24 cellular contexts compared by ENCODE assay signal in the genomic region with DNA sequence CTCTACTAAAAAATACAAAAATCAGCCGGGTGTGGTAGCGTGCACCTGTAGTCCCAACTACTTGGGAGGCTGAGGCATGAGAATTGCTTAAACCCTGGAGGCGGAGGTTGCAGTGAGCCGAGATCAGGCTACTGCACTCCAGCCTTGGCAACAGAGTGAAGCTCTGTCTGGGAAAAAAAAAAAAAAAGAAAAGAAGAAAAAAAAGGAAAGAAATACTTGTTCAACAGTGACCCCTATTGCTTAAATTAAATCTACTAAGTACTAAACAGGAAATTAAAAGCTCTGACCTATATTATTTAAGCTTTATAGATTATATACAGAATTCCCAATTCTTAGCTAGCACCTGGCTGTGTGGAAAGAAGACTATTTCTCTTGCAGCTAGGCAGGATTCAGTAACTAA. TPM values are rescaled to one million over a fixed set of nuclear protein-coding genes. Genes with fewer than 3 reads are reported as not detected.
DNase-seq lines count a peak whose midpoint lies in the region; ATAC-seq, FAIRE-seq and TF ChIP-seq lines count a peak whose summit lies in the region.
"Had no signal": no experiment of that assay in that cellular context is flagged by ENCODE, and none has a peak within 500 bp of the region (broad histone marks: within the 10 kb centered on the region; RNA-seq: fewer than 3 reads in every experiment).

No MANE protein-coding gene starts in this region.

- POLR2A ChIA-PET in OCI-LY7 (lab: Charles Lee) (interaction anchor here (0.5 to 0.7 kb wide), 3 partner anchors 48 to 1180 kb away, joined by 4 to 6 read pairs (median 4); no protein-coding TSS in a partner anchor), endothelial cell of umbilical vein (lab: Charles Lee) (interaction anchor here (0.6 to 1.2 kb wide), 3 partner anchors 14 to 186 kb away, joined by 3 to 4 read pairs (median 4); no protein-coding TSS in a partner anchor)

- no peak for ATAC-seq in GM23338
- ATAC-seq: foreskin keratinocyte, T-cell had no signal

- H3K9me3 Mint-ChIP-seq in Calu3 (ENCODE audit: low read depth, unreplicated experiment) (no peaks in the 10 kb centered on the region), GM23338 (no peaks in the 10 kb centered on the region)
- H3K9me3 Mint-ChIP-seq: IgD-negative memory B cell, neural crest cell, T-cell had no signal

- H3K4me3 Mint-ChIP-seq in Calu3 (ENCODE audit: low read depth, unreplicated experiment) (no peak overlapping the region), GM23338 (no peak overlapping the region)
- H3K4me3 Mint-ChIP-seq: IgD-negative memory B cell, neural crest cell, T-cell had no signal

- no peaks in the 10 kb centered on the region for H3K27me3 Mint-ChIP-seq in Calu3 (ENCODE audit: unreplicated experiment)
- H3K27me3 Mint-ChIP-seq in GM23338 (ENCODE audit: insufficient read depth, low read depth, poor library complexity) = no peaks in the 10 kb centered on the region
- H3K27me3 Mint-ChIP-seq: IgD-negative memory B cell, T-cell had no signal

- peak overlapping the region; percentile 96 for H3K27ac Mint-ChIP-seq in Calu3 (ENCODE audit: unreplicated experiment)
- no peak overlapping the region for H3K27ac Mint-ChIP-seq in GM23338
- H3K27ac Mint-ChIP-seq: IgD-negative memory B cell, T-cell had no signal

- no peaks in the 10 kb centered on the region for H3K9me2 ChIP-seq in GM23338 (ENCODE audit: insufficient read depth)
- no peaks in the 10 kb centered on the region for H3K9me2 ChIP-seq in OCI-LY7 (ENCODE audit: insufficient read depth, low read length)

- BruUV-seq in Calu3 (replicated peaks; lab: Mats Ljungman, UMichigan) (no TSS peak), OCI-LY7 (replicated peaks; lab: Mats Ljungman, UMichigan) (no TSS peak), endothelial cell of umbilical vein (replicated peaks; lab: Mats Ljungman, UMichigan) (no TSS peak)

- CTCF ChIA-PET in Calu3 (lab: Charles Lee) = interaction anchor here (0.5 to 2.6 kb wide), 40 partner anchors 11 to 1098 kb away, joined by 3 to 33 read pairs (median 4); a partner anchor contains a TSS
- CTCF ChIA-PET in OCI-LY7 (lab: Charles Lee; ENCODE audit: unreplicated experiment) = no interaction called here
- CTCF ChIA-PET in endothelial cell of umbilical vein (lab: Charles Lee) = interaction anchor here (0.6 to 2.2 kb wide), 22 partner anchors 9 to 200 kb away, joined by 3 to 12 read pairs (median 3); no protein-coding TSS in a partner anchor

- H3K9me1 ChIP-seq in endothelial cell of umbilical vein (replicated peaks; ENCODE audit: control insufficient read depth, extremely low read depth, insufficient read depth, low read length) = no peaks in the 10 kb centered on the region

- H3F3A ChIP-seq in GM23338 (replicated peaks; ENCODE audit: low read depth) = 0 out of 2 replicates have a peak, but pooled peaks cover 1% of the 10 kb centered on the region

- H3K79me2 ChIP-seq in GM23338 (replicated peaks; ENCODE audit: insufficient read depth) (no peaks in the 10 kb centered on the region), OCI-LY7 (ENCODE audit: insufficient read depth, low read depth, low read length) (no peaks in the 10 kb centered on the region), endothelial cell of umbilical vein (ENCODE audit: control insufficient read depth, insufficient read depth, low read length) (no peaks in the 10 kb centered on the region)

- no peak overlapping the region for H3K4me3 ChIP-seq in GM23338
- no peak overlapping the region for H3K4me3 ChIP-seq in OCI-LY7 (ENCODE audit: low read depth, low read length, poor library complexity, severe bottlenecking)
- H3K4me3 ChIP-seq in endothelial cell of umbilical vein (replicated peaks in 1 of 3; ENCODE audit: insufficient read depth in 1 of 3, low read depth in 1 of 3, low read length in 3 of 3) = no peak overlapping the region
- H3K4me3 ChIP-seq: BLaER1 had no signal

- H3K36me3 Mint-ChIP-seq in Calu3 (ENCODE audit: insufficient read depth, unreplicated experiment) (peaks cover 19% of the 10 kb centered on the region), GM23338 (ENCODE audit: low read depth) (no peaks in the 10 kb centered on the region)

- H3K27me3 ChIP-seq in GM23338 (ENCODE audit: insufficient read depth) (no peaks in the 10 kb centered on the region), endothelial cell of umbilical vein (ENCODE audit: control insufficient read depth in 2 of 2, insufficient read depth in 2 of 2, low read length in 2 of 2) (no peaks in the 10 kb centered on the region)
- H3K27me3 ChIP-seq: BLaER1, foreskin keratinocyte had no signal

- H4K20me1 ChIP-seq in GM23338 (replicated peaks; ENCODE audit: insufficient read depth) = 0 out of 2 replicates have a peak, but pooled peaks cover 4% of the 10 kb centered on the region
- H4K20me1 ChIP-seq in OCI-LY7 (ENCODE audit: insufficient read depth, low read length) = no peaks in the 10 kb centered on the region
- H4K20me1 ChIP-seq in endothelial cell of umbilical vein (replicated peaks; ENCODE audit: control insufficient read depth, extremely low read depth, insufficient read depth, low read length) = peaks cover 4% of the 10 kb centered on the region

- H3K4me1 Mint-ChIP-seq in Calu3 (ENCODE audit: low read depth, unreplicated experiment) = peaks cover 41% of the 10 kb centered on the region
- H3K4me1 Mint-ChIP-seq in GM23338 = no peaks in the 10 kb centered on the region
- H3K4me1 Mint-ChIP-seq: neural crest cell had no signal

- TF ChIP-seq POLR2A in endothelial cell of umbilical vein (IDR thresholded peaks at IDR 0.05; ENCODE audit: low read depth, low read length) = no peak

- no peak for FAIRE-seq in endothelial cell of umbilical vein (lab: Jason Lieb, UNC)
- FAIRE-seq: D721Med, GM12891 had no signal

- H3K36me3 ChIP-seq in GM23338 (ENCODE audit: insufficient read depth) (no peaks in the 10 kb centered on the region), OCI-LY7 (ENCODE audit: insufficient read depth, low read length) (no peaks in the 10 kb centered on the region), endothelial cell of umbilical vein (ENCODE audit: control insufficient read depth in 2 of 2, extremely low read depth in 1 of 2, insufficient read depth in 2 of 2, low read length in 2 of 2) (no peaks in the 10 kb centered on the region)

- no peaks in the 10 kb centered on the region for H3K4me1 ChIP-seq in GM23338 (ENCODE audit: insufficient read depth)
- peaks cover 6% of the 10 kb centered on the region for H3K4me1 ChIP-seq in OCI-LY7 (ENCODE audit: insufficient read depth, low read length, poor library complexity, severe bottlenecking)
- H3K4me1 ChIP-seq in endothelial cell of umbilical vein (ENCODE audit: control insufficient read depth, extremely low read depth, insufficient read depth, low read length) = peaks cover 14% of the 10 kb centered on the region
- H3K4me1 ChIP-seq: BLaER1, foreskin keratinocyte had no signal

- dilution Hi-C loops in endothelial cell of umbilical vein (cut with MboI; ENCODE audit: extremely low pct_ligation_motif_present, low sequenced_read_pairs) = no loop called here

- no peak overlapping the region for H3K4me2 ChIP-seq in GM23338
- H3K4me2 ChIP-seq in OCI-LY7 (ENCODE audit: low read length) = no peak overlapping the region
- no peak overlapping the region for H3K4me2 ChIP-seq in endothelial cell of umbilical vein (ENCODE audit: insufficient read depth, low read length)
- H3K4me2 ChIP-seq: BLaER1 had no signal

- no peak overlapping the region for H3K27ac ChIP-seq in GM23338 (ENCODE audit: low read depth)
- no peak overlapping the region for H3K27ac ChIP-seq in OCI-LY7 (ENCODE audit: low read depth, low read length, poor library complexity, severe bottlenecking)
- H3K27ac ChIP-seq in endothelial cell of umbilical vein (ENCODE audit: insufficient read depth, low read depth, low read length) = no peak overlapping the region
- H3K27ac ChIP-seq: BLaER1, foreskin keratinocyte had no signal

- no peak overlapping the region for H2AFZ ChIP-seq in GM23338
- no peak overlapping the region for H2AFZ ChIP-seq in OCI-LY7 (ENCODE audit: low read length)
- no peak overlapping the region for H2AFZ ChIP-seq in endothelial cell of umbilical vein (ENCODE audit: low read depth, low read length)

- peak; percentile 59 for TF ChIP-seq CTCF in Calu3 (IDR thresholded peaks at IDR 0.05; ENCODE audit: unreplicated experiment)
- TF ChIP-seq CTCF in GM23338 (conservative IDR thresholded peaks at IDR 0.05; ENCODE audit: low read depth in 2 of 2) = no peak; a peak in 2 of 4 replicates
- TF ChIP-seq CTCF in OCI-LY7 (conservative IDR thresholded peaks at IDR 0.05; ENCODE audit: low read length) = peak; percentile 48
- TF ChIP-seq CTCF in endothelial cell of umbilical vein (IDR thresholded peaks at IDR 0.05; ENCODE audit: extremely low read depth in 1 of 2, insufficient read depth in 1 of 2, low read depth in 1 of 2, low read length in 2 of 2) = no peak

- H3K9me3 ChIP-seq in OCI-LY7 (ENCODE audit: low read length) (no peaks in the 10 kb centered on the region), endothelial cell of umbilical vein (replicated peaks; ENCODE audit: control insufficient read depth, insufficient read depth, low read length) (no peaks in the 10 kb centered on the region)

- intact Hi-C loops in Calu3 (cut with micrococcal nuclease; ENCODE audit: unreplicated experiment) (loop anchor here (1.0 kb wide), 1 partner anchor 81 kb away; no protein-coding TSS in a partner anchor), OCI-LY7 (cut with micrococcal nuclease; ENCODE audit: unreplicated experiment) (no loop called here), endothelial cell of umbilical vein (cut with micrococcal nuclease) (no loop called here)

- DNase-seq in Calu3 (no peak), GM23338 (ENCODE audit: low spot score) (peak; percentile 21), OCI-LY7 (ENCODE audit: low spot score) (no peak), endothelial cell of umbilical vein (ENCODE audit: low read depth, low spot score) (peak; percentile 21), activated T-cell treated with anti-CD3 and anti-CD28 coated beads for 4 hours (no peak), cortex of kidney (lab: John Stamatoyannopoulos, UW) (no peak), NCI-H2196 (lab: John Stamatoyannopoulos, UW; ENCODE audit: unreplicated experiment) (no peak)
- DNase-seq: activated CD4-positive, alpha-beta T cell treated with anti-CD3 and anti-CD28 coated beads, Interleukin-2, amount 50 U/mL, for 48 hours; activated naive CD4-positive, alpha-beta T cell treated with Interleukin-2 at 50 U/mL for 16 hours; activated T-cell treated with anti-CD3 and anti-CD28 coated beads, Interleukin-2, amount 50 U/mL, for 1 hour; aorta; foreskin keratinocyte; kidney glomerular epithelial cell; midbrain; NCI-H1105 treated with DMSO at 0.1 percent for 48 hours; NCI-H82; RPMI8226; stimulated activated CD4-positive, alpha-beta T cell treated with anti-CD3 and anti-CD28 coated beads, Interleukin-12 subunit alpha, Interleukin-12 subunit beta, amount 100 ng/mL, for 4 hours; T-cell had no signal

- H3K9ac ChIP-seq in endothelial cell of umbilical vein (replicated peaks; ENCODE audit: extremely low read depth, insufficient read depth, low read length) = no peak overlapping the region
- H3K9ac ChIP-seq: BLaER1 had no signal

RNA-seq across cellular contexts. Expression of a gene that starts 48.9 kb away (rescaled TPM):
- total RNA-seq in Calu3 (2022) (70.3 and 71.5 TPM in 2 replicates), OCI-LY7 (2022) (12.2 and 12.3 TPM in 2 replicates), endothelial cell of umbilical vein (14.8 and 18.0 TPM in 2 replicates)
- 6.9 and 7.7 TPM in 2 replicates for total RNA-seq in GM23338 (2014; rRNA removed; shearing (Covaris generic))
- polyA plus RNA-seq in GM23338 (2016; fragmentation: Nextera tagmentation; extraction: Ambion mirVana) (2.9 and 4.3 TPM in 2 replicates), endothelial cell of umbilical vein (4.6 and 4.8 TPM in 2 replicates)
- 2.1 and 2.2 TPM in 2 replicates for total RNA-seq in OCI-LY7 (2014; rRNA removed; shearing (Covaris generic))
- polyA plus RNA-seq in endothelial cell of umbilical vein (2011; cell fraction: cytosol; rRNA removed) = 3.4 and 3.5 TPM in 2 replicates
- 10.3 and 10.7 TPM in 2 replicates for polyA plus RNA-seq in endothelial cell of umbilical vein (2011; cell fraction: nucleus; rRNA removed)
- polyA plus RNA-seq in endothelial cell of umbilical vein (2012) = 3.7 and 5.4 TPM in 2 replicates
- polyA minus RNA-seq in endothelial cell of umbilical vein = 20.7 and 27.8 TPM in 2 replicates
- polyA minus RNA-seq in endothelial cell of umbilical vein (2011; cell fraction: cytosol; rRNA and poly(A)+ RNA removed) = 9.1 TPM
- polyA minus RNA-seq in endothelial cell of umbilical vein (2011; cell fraction: nucleus; rRNA and poly(A)+ RNA removed) = 11.5 and 14.4 TPM in 2 replicates

Comparison
In these comparisons a context has a peak if more than half of its experiments do, and no peak if none do; other contexts are left out.
1. DNase-seq: peak in GM23338 (single experiment) and endothelial cell of umbilical vein (single experiment); none in Calu3 (single experiment), OCI-LY7 (single experiment), activated T-cell treated with anti-CD3 and anti-CD28 coated beads for 4 hours (single experiment), cortex of kidney (single experiment) and NCI-H2196 (single experiment).
2. CTCF ChIP-seq: peak in Calu3 (single experiment) and OCI-LY7 (single experiment); none in GM23338 (0 of 2) and endothelial cell of umbilical vein (0 of 2).